ENCODE assay signal across 22 cellular contexts in genomic region chr6:90144928-90145520, GRCh38.
DNase-seq lines count a peak whose midpoint lies in the region; ATAC-seq and TF ChIP-seq lines count a peak whose summit lies in the region.
"Had no signal": no experiment of that assay in that cellular context is flagged by ENCODE, and none has a peak within 500 bp of the region (broad histone marks: within the 10 kb centered on the region; RNA-seq: fewer than 3 reads in every experiment).

No MANE protein-coding gene starts in this region.

- no peak overlapping the region for H3K27ac ChIP-seq in HEK293 (ENCODE audit: extremely low read depth, low read depth, low read length)
- no peak overlapping the region for H3K27ac ChIP-seq in osteoblast (ENCODE audit: low read depth, low read length)
- H3K27ac ChIP-seq: neural progenitor cell, right lobe of liver had no signal

- peak; percentile 70 for ATAC-seq in activated CD4-positive, alpha-beta T cell treated with anti-CD3 and anti-CD28 coated beads for 36 hours
- no peak for ATAC-seq in HG02870 (IDR thresholded peaks at IDR 0.05; ENCODE audit: unreplicated experiment)
- ATAC-seq: right lobe of liver, Right ventricle myocardium inferior, WTC11 had no signal

- no peaks in the 10 kb centered on the region for H4K20me1 ChIP-seq in osteoblast (ENCODE audit: insufficient read depth, low read length)

- H3K79me2 ChIP-seq in osteoblast (ENCODE audit: insufficient read depth, low read length) = no peaks in the 10 kb centered on the region

- no peak overlapping the region for H3K4me3 ChIP-seq in HEK293 (ENCODE audit: low read depth, low read length)
- no peak overlapping the region for H3K4me3 ChIP-seq in osteoblast (ENCODE audit: insufficient read depth, low read length)
- H3K4me3 ChIP-seq: neural progenitor cell, right lobe of liver had no signal

- H3K4me1 Mint-ChIP-seq in activated CD4-positive, alpha-beta T cell treated with anti-CD3 and anti-CD28 coated beads for 36 hours = peaks cover 81% of the 10 kb centered on the region
- peaks cover 87% of the 10 kb centered on the region for H3K4me1 Mint-ChIP-seq in activated naive CD8-positive, alpha-beta T cell (ENCODE audit: low read depth)
- H3K4me1 Mint-ChIP-seq: central memory CD8-positive, alpha-beta T cell; WTC11 had no signal

- H3K27me3 Mint-ChIP-seq in activated CD4-positive, alpha-beta T cell treated with anti-CD3 and anti-CD28 coated beads for 36 hours = no peaks in the 10 kb centered on the region
- no peaks in the 10 kb centered on the region for H3K27me3 Mint-ChIP-seq in activated naive CD8-positive, alpha-beta T cell
- H3K27me3 Mint-ChIP-seq: type B pancreatic cell had no signal

- H3K4me1 ChIP-seq in HEK293 (ENCODE audit: control insufficient read depth, insufficient read depth, low read length) = peaks cover 3% of the 10 kb centered on the region
- H3K4me1 ChIP-seq in osteoblast (ENCODE audit: insufficient read depth, low read length) = no peaks in the 10 kb centered on the region
- H3K4me1 ChIP-seq: neural progenitor cell had no signal

- POLR2A ChIA-PET in activated CD4-positive, alpha-beta T cell treated with anti-CD3 and anti-CD28 coated beads for 36 hours (lab: Charles Lee) = interaction anchor here (1.0 kb wide), 1 partner anchor 140 kb away, joined by 3 read pairs; no protein-coding TSS in a partner anchor
- POLR2A ChIA-PET in HEK293 (lab: Yijun Ruan, JAX) = no interaction called here

- TF ChIP-seq CTCF in HEK293 (tag by site-specific recombination; IDR thresholded peaks at IDR 0.05) = no peak
- TF ChIP-seq CTCF in osteoblast (IDR thresholded peaks at IDR 0.05; ENCODE audit: extremely low read depth, low read depth, low read length) = no peak

- H3K36me3 ChIP-seq in HEK293 (ENCODE audit: control insufficient read depth in 2 of 2, insufficient read depth in 1 of 2, low read length in 2 of 2) (no peaks in the 10 kb centered on the region), osteoblast (ENCODE audit: insufficient read depth, low read length) (no peaks in the 10 kb centered on the region)
- H3K36me3 ChIP-seq: neural progenitor cell, right lobe of liver had no signal

- CTCF ChIA-PET in activated CD4-positive, alpha-beta T cell treated with anti-CD3 and anti-CD28 coated beads for 36 hours (lab: Charles Lee) = interaction anchor here (0.6 to 2.6 kb wide), 12 partner anchors 14 to 205 kb away, joined by 3 to 11 read pairs (median 4); no protein-coding TSS in a partner anchor
- CTCF ChIA-PET in HEK293 (lab: Yijun Ruan, JAX) = interaction anchor here (0.5 to 0.6 kb wide), 2 partner anchors 49 to 233 kb away, joined by 5 to 6 read pairs; no protein-coding TSS in a partner anchor

- H3K4me3 Mint-ChIP-seq in activated CD4-positive, alpha-beta T cell treated with anti-CD3 and anti-CD28 coated beads for 36 hours = peak overlapping the region; percentile 32
- H3K4me3 Mint-ChIP-seq in activated naive CD8-positive, alpha-beta T cell = peak overlapping the region; percentile 71
- H3K4me3 Mint-ChIP-seq: CD8-positive, alpha-beta memory T cell; central memory CD8-positive, alpha-beta T cell; neural progenitor cell; type B pancreatic cell; WTC11 had no signal

- H3K9me3 Mint-ChIP-seq in activated CD4-positive, alpha-beta T cell treated with anti-CD3 and anti-CD28 coated beads for 36 hours (ENCODE audit: low read depth) = no peaks in the 10 kb centered on the region
- no peaks in the 10 kb centered on the region for H3K9me3 Mint-ChIP-seq in activated naive CD8-positive, alpha-beta T cell (ENCODE audit: low read depth)
- H3K9me3 Mint-ChIP-seq: CD8-positive, alpha-beta memory T cell; central memory CD8-positive, alpha-beta T cell; neural progenitor cell; type B pancreatic cell; WTC11 had no signal

- H3K27me3 ChIP-seq in osteoblast (ENCODE audit: insufficient read depth, low read length) = peaks cover 8% of the 10 kb centered on the region
- H3K27me3 ChIP-seq: neural progenitor cell, right lobe of liver had no signal

- H3K36me3 Mint-ChIP-seq in activated CD4-positive, alpha-beta T cell treated with anti-CD3 and anti-CD28 coated beads for 36 hours (ENCODE audit: low read depth) = peaks cover 31% of the 10 kb centered on the region
- H3K36me3 Mint-ChIP-seq in activated naive CD8-positive, alpha-beta T cell = peaks cover 34% of the 10 kb centered on the region
- H3K36me3 Mint-ChIP-seq: neural progenitor cell, type B pancreatic cell, WTC11 had no signal

- no peak for DNase-seq in activated CD4-positive, alpha-beta T cell treated with anti-CD3 and anti-CD28 coated beads for 36 hours
- DNase-seq in activated CD4-positive, alpha-beta T cell treated with anti-CD3 and anti-CD28 coated beads for 4 hours = no peak
- DNase-seq in osteoblast (ENCODE audit: insufficient read length, low spot score, missing footprints) = peak; percentile 45
- no peak for DNase-seq in NOMO-1 (lab: John Stamatoyannopoulos, UW; ENCODE audit: unreplicated experiment in 2 of 2)
- DNase-seq in NCI-H1930 (lab: John Stamatoyannopoulos, UW) = no peak
- DNase-seq: activated effector memory CD4-positive, alpha-beta T cell treated with Interleukin-2 at 50 U/mL for 16 hours; AML-193; CD8-positive, alpha-beta memory T cell; NCI-H2081; NCI-H446; OCI-M1; posterior cingulate gyrus; right lobe of liver; T1000 had no signal

- peak overlapping the region; percentile 95 for H3K27ac Mint-ChIP-seq in activated CD4-positive, alpha-beta T cell treated with anti-CD3 and anti-CD28 coated beads for 36 hours
- peak overlapping the region; percentile 98 for H3K27ac Mint-ChIP-seq in activated naive CD8-positive, alpha-beta T cell
- H3K27ac Mint-ChIP-seq: neural progenitor cell, type B pancreatic cell, WTC11 had no signal

- no peak overlapping the region for H3K4me2 ChIP-seq in osteoblast (ENCODE audit: insufficient read depth, low read length)
- H3K4me2 ChIP-seq: neural progenitor cell had no signal

- intact Hi-C loops in activated CD4-positive, alpha-beta T cell treated with anti-CD3 and anti-CD28 coated beads for 36 hours (cut with DNase I, micrococcal nuclease) = loop anchor here (1.0 to 2.0 kb wide), 8 partner anchors 21 to 139 kb away; no protein-coding TSS in a partner anchor

- H3K9me3 ChIP-seq in HEK293 (ENCODE audit: control insufficient read depth, insufficient read depth, low read depth, low read length) (no peaks in the 10 kb centered on the region), osteoblast (ENCODE audit: low read depth, low read length) (no peaks in the 10 kb centered on the region)
- H3K9me3 ChIP-seq: right lobe of liver had no signal

- H2AFZ ChIP-seq in osteoblast (ENCODE audit: low read length) = no peak overlapping the region
- H2AFZ ChIP-seq: neural progenitor cell had no signal

TF ChIP-seq in HEK293, 187 proteins besides CTCF, POLR2A, EP300 and RAD21:
- TF ChIP-seq KLF16 (tag by site-specific recombination; IDR thresholded peaks at IDR 0.05) = no peak
- peak; percentile 42; the same call in 1 of the 2 replicates for TF ChIP-seq PRDM6 (tag by site-specific recombination; IDR thresholded peaks at IDR 0.05)
